ENCODE assay signal across 25 cellular contexts in the genomic region with DNA sequence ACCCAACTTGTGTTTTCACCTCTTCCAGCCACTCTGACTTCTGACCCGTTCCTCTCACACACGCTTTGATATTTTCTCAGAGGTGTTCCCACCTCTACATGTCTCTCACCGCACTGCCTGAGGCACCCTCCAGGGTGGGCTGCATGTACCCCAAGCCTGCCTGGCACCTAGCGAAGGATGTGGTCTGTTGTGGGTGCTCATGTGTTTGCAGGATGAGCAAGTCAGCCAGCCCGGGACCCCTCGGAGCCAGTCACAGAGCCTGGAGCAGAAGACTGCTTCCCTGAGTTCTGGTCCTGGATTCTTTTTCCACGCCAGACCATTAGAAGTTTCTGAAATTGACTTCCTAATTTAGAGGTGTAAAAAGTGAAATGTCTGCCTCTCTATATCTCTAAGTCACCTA. TPM values are rescaled to one million over a fixed set of nuclear protein-coding genes. Genes with fewer than 3 reads are reported as not detected.
DNase-seq lines count a peak whose midpoint lies in the region; ATAC-seq and TF ChIP-seq lines count a peak whose summit lies in the region.
"Had no signal": no experiment of that assay in that cellular context is flagged by ENCODE, and none has a peak within 500 bp of the region (broad histone marks: within the 10 kb centered on the region; RNA-seq: fewer than 3 reads in every experiment).

No MANE protein-coding gene starts in this region.

- peak overlapping the region; percentile 26 for H3K4me3 Mint-ChIP-seq in activated naive CD8-positive, alpha-beta T cell treated with anti-CD3 and anti-CD28 coated beads, Interleukin-2, amount 10 ng/mL, durations not matched to agents 7 days and 5 days
- H3K4me3 Mint-ChIP-seq in activated naive CD8-positive, alpha-beta T cell treated with anti-CD3 and anti-CD28 coated beads for 36 hours = no peak overlapping the region
- H3K4me3 Mint-ChIP-seq in IgD-negative memory B cell (peak overlapping the region in 1 of 4 donors; percentile 20), glutamatergic neuron (ENCODE audit: unreplicated experiment) (no peak overlapping the region)

- no peaks in the 10 kb centered on the region for H3K9me3 ChIP-seq in spleen
- H3K9me3 ChIP-seq: BLaER1, MG63 had no signal

- peaks cover 50% of the 10 kb centered on the region for H3K4me1 Mint-ChIP-seq in activated naive CD8-positive, alpha-beta T cell treated with anti-CD3 and anti-CD28 coated beads, Interleukin-2, amount 10 ng/mL, durations not matched to agents 7 days and 5 days
- H3K4me1 Mint-ChIP-seq in activated naive CD8-positive, alpha-beta T cell treated with anti-CD3 and anti-CD28 coated beads for 36 hours = peaks cover 9% of the 10 kb centered on the region
- H3K4me1 Mint-ChIP-seq in IgD-negative memory B cell (peaks cover 5 to 16% (median 11%) of the 10 kb centered on the region in 3 donors), glutamatergic neuron (ENCODE audit: low read depth, unreplicated experiment) (peaks cover 9% of the 10 kb centered on the region)

- DNase-seq in activated naive CD8-positive, alpha-beta T cell treated with anti-CD3 and anti-CD28 coated beads, Interleukin-2, amount 10 ng/mL, durations not matched to agents 7 days and 5 days = no peak
- DNase-seq in activated naive CD8-positive, alpha-beta T cell treated with anti-CD3 and anti-CD28 coated beads for 36 hours = no peak
- DNase-seq in glutamatergic neuron (no peak), spleen (peak; percentile 55), midbrain (lab: John Stamatoyannopoulos, UW) (no peak), mesendoderm (no peak)
- DNase-seq: CD4-positive, CD25-positive, alpha-beta regulatory T cell; DMS153; GM23248; H7; KBM-7; MG63; NCI-H1105 treated with DMSO at 0.1 percent for 48 hours; NCI-H146; NCI-H2029; NCI-H526 treated with DMSO at 0.1 percent for 48 hours; RPMI8226; SHP77 had no signal

- intact Hi-C loops in spleen (cut with DNase I; ENCODE audit: low total_unique reads) = no loop called here

- no peak for ATAC-seq in activated naive CD8-positive, alpha-beta T cell treated with anti-CD3 and anti-CD28 coated beads, Interleukin-2, amount 10 ng/mL, durations not matched to agents 7 days and 5 days (ENCODE audit: low read depth)
- ATAC-seq: HepG2 had no signal

- H4K5ac ChIP-seq in mesendoderm (ENCODE audit: low read length) = no peak overlapping the region

- POLR2A ChIA-PET in activated naive CD8-positive, alpha-beta T cell treated with anti-CD3 and anti-CD28 coated beads, Interleukin-2, amount 10 ng/mL, durations not matched to agents 7 days and 5 days (lab: Charles Lee) = interaction anchor here (0.6 to 0.7 kb wide), 2 partner anchors 50 to 577 kb away, joined by 4 to 5 read pairs; partner anchors contain the start of gene CDPF1

- H3K56ac ChIP-seq in mesendoderm (ENCODE audit: low read length) = no peak overlapping the region

- H3K27me3 ChIP-seq in spleen (replicated peaks in 1 of 7) (peaks cover 0 to 5% (median 0%) of the 10 kb centered on the region in 7 donors), mesendoderm (ENCODE audit: insufficient read depth, low read length, poor library complexity) (no peaks in the 10 kb centered on the region)
- H3K27me3 ChIP-seq: BLaER1, MG63 had no signal

- H3K4me3 ChIP-seq in spleen = no peak overlapping the region
- no peak overlapping the region for H3K4me3 ChIP-seq in mesendoderm (ENCODE audit: low read length)
- H3K4me3 ChIP-seq: BLaER1, GM23248, MG63 had no signal

- no peak overlapping the region for H3K18ac ChIP-seq in mesendoderm (ENCODE audit: low read length)

- TF ChIP-seq CTCF in glutamatergic neuron (IDR thresholded peaks at IDR 0.05; ENCODE audit: partially characterized antibody, unreplicated experiment) = no peak
- no peak for TF ChIP-seq CTCF in spleen (IDR thresholded peaks at IDR 0.05 in 8 of 11, conservative IDR thresholded peaks at IDR 0.05 in 3 of 11)

- peaks cover 0 to 36% (median 0%) of the 10 kb centered on the region in 6 donors for H3K36me3 ChIP-seq in spleen
- peaks cover 12% of the 10 kb centered on the region for H3K36me3 ChIP-seq in mesendoderm (ENCODE audit: control insufficient read depth, insufficient read depth, low read length)

- H3K4me1 ChIP-seq in spleen (peaks cover 10 to 28% (median 22%) of the 10 kb centered on the region in 6 donors), mesendoderm (ENCODE audit: control insufficient read depth, low read depth, low read length) (no peaks in the 10 kb centered on the region)

- no peak overlapping the region for H2BK120ac ChIP-seq in mesendoderm (ENCODE audit: low read depth, low read length)

- no peak overlapping the region for H3K23ac ChIP-seq in mesendoderm (ENCODE audit: low read length)

- H3K27ac Mint-ChIP-seq in activated naive CD8-positive, alpha-beta T cell treated with anti-CD3 and anti-CD28 coated beads, Interleukin-2, amount 10 ng/mL, durations not matched to agents 7 days and 5 days = no peak overlapping the region
- H3K27ac Mint-ChIP-seq in activated naive CD8-positive, alpha-beta T cell treated with anti-CD3 and anti-CD28 coated beads for 36 hours = no peak overlapping the region
- H3K27ac Mint-ChIP-seq in IgD-negative memory B cell (peak overlapping the region in 2 of 3 donors; percentile 67 to 93), glutamatergic neuron (ENCODE audit: unreplicated experiment) (peak overlapping the region; percentile 0)

- no peak overlapping the region for H2BK15ac ChIP-seq in mesendoderm (replicated peaks; ENCODE audit: low read depth)

- H2AK5ac ChIP-seq in mesendoderm (ENCODE audit: low read length) = no peak overlapping the region

- no peak overlapping the region for H3K4ac ChIP-seq in mesendoderm (ENCODE audit: low read depth, low read length)

- peaks cover 40% of the 10 kb centered on the region for H3K79me2 ChIP-seq in mesendoderm (ENCODE audit: control insufficient read depth, insufficient read depth, low read length)

- WGBS in spleen, 5 donors = 94 to 99% (median 97%) methylated on average over 7 of the region's 7 CpGs
- no CpG with 5 or more reads among the region's 7 CpGs for WGBS in mesendoderm (ENCODE audit: extremely low coverage, insufficient coverage, low lambda C conversion rate)

- peaks cover 30% of the 10 kb centered on the region for H3K79me1 ChIP-seq in mesendoderm (ENCODE audit: low read length)

- H3K4me2 ChIP-seq in mesendoderm (ENCODE audit: low read length) = no peak overlapping the region
- H3K4me2 ChIP-seq: BLaER1 had no signal

- no peak for TF ChIP-seq POLR2A in spleen (IDR thresholded peaks at IDR 0.05)

- no peaks in the 10 kb centered on the region for H3K9me3 Mint-ChIP-seq in activated naive CD8-positive, alpha-beta T cell treated with anti-CD3 and anti-CD28 coated beads, Interleukin-2, amount 10 ng/mL, durations not matched to agents 7 days and 5 days
- no peaks in the 10 kb centered on the region for H3K9me3 Mint-ChIP-seq in activated naive CD8-positive, alpha-beta T cell treated with anti-CD3 and anti-CD28 coated beads for 36 hours
- no peaks in the 10 kb centered on the region for H3K9me3 Mint-ChIP-seq in IgD-negative memory B cell
- peaks cover 3% of the 10 kb centered on the region for H3K9me3 Mint-ChIP-seq in glutamatergic neuron (ENCODE audit: unreplicated experiment)
- H3K9me3 Mint-ChIP-seq: CD4-positive, CD25-positive, alpha-beta regulatory T cell had no signal

- H3K27ac ChIP-seq in spleen (no peak overlapping the region), mesendoderm (ENCODE audit: low read depth, low read length) (no peak overlapping the region)
- H3K27ac ChIP-seq: BLaER1, GM23248 had no signal

- peaks cover 44% of the 10 kb centered on the region for H3K36me3 Mint-ChIP-seq in activated naive CD8-positive, alpha-beta T cell treated with anti-CD3 and anti-CD28 coated beads, Interleukin-2, amount 10 ng/mL, durations not matched to agents 7 days and 5 days
- peaks cover 35% of the 10 kb centered on the region for H3K36me3 Mint-ChIP-seq in activated naive CD8-positive, alpha-beta T cell treated with anti-CD3 and anti-CD28 coated beads for 36 hours
- peaks cover 5% of the 10 kb centered on the region for H3K36me3 Mint-ChIP-seq in IgD-negative memory B cell
- H3K36me3 Mint-ChIP-seq in glutamatergic neuron (ENCODE audit: unreplicated experiment) = no peaks in the 10 kb centered on the region
- H3K36me3 Mint-ChIP-seq: CD4-positive, CD25-positive, alpha-beta regulatory T cell had no signal

- H4K8ac ChIP-seq in mesendoderm (ENCODE audit: low read depth, low read length) = no peak overlapping the region

- H3K9ac ChIP-seq in mesendoderm (ENCODE audit: low read length) = no peak overlapping the region
- H3K9ac ChIP-seq: BLaER1, GM23248 had no signal

- H2BK5ac ChIP-seq in mesendoderm (ENCODE audit: low read length) = no peak overlapping the region

- H3K27me3 Mint-ChIP-seq in activated naive CD8-positive, alpha-beta T cell treated with anti-CD3 and anti-CD28 coated beads, Interleukin-2, amount 10 ng/mL, durations not matched to agents 7 days and 5 days = no peaks in the 10 kb centered on the region
- peaks cover 8% of the 10 kb centered on the region for H3K27me3 Mint-ChIP-seq in activated naive CD8-positive, alpha-beta T cell treated with anti-CD3 and anti-CD28 coated beads for 36 hours
- H3K27me3 Mint-ChIP-seq in IgD-negative memory B cell (peaks cover 2% of the 10 kb centered on the region), glutamatergic neuron (ENCODE audit: unreplicated experiment) (peaks cover 2% of the 10 kb centered on the region)

RNA-seq across cellular contexts. Expression of gene GTSE1, which starts 3.8 kb away (rescaled TPM):
- total RNA-seq in activated naive CD8-positive, alpha-beta T cell treated with anti-CD3 and anti-CD28 coated beads, Interleukin-2, amount 10 ng/mL, durations not matched to agents 7 days and 5 days = 10 to 100 TPM; 64.9 to 73.8 TPM
- 10 to 100 TPM; 37.3 to 42.0 TPM for total RNA-seq in activated naive CD8-positive, alpha-beta T cell treated with anti-CD3 and anti-CD28 coated beads for 36 hours
- polyA plus RNA-seq in IgD-negative memory B cell (not detected), spleen (1 to 10 TPM; 1.3 to 4.9 (median 2.8) TPM)
- total RNA-seq in glutamatergic neuron (ENCODE audit: unreplicated experiment) (7.5 TPM), spleen (1 to 10 TPM; 1.3 to 5.2 (median 3.2) TPM)
- 34.5 TPM for polyA plus RNA-seq in mesendoderm (2013, experiment 1 of 2)
- 34.6 TPM for polyA plus RNA-seq in mesendoderm (2013, experiment 2 of 2)

RNA-seq across cellular contexts. Expression of gene TTC38, which starts 32.7 kb away (rescaled TPM):
- 10 to 100 TPM; 24.3 to 25.0 TPM for total RNA-seq in activated naive CD8-positive, alpha-beta T cell treated with anti-CD3 and anti-CD28 coated beads, Interleukin-2, amount 10 ng/mL, durations not matched to agents 7 days and 5 days
- total RNA-seq in activated naive CD8-positive, alpha-beta T cell treated with anti-CD3 and anti-CD28 coated beads for 36 hours = 1 to 10 TPM; 6.6 to 7.9 TPM
- polyA plus RNA-seq in IgD-negative memory B cell = 7.8 TPM
- total RNA-seq in glutamatergic neuron (ENCODE audit: unreplicated experiment) = 12.5 TPM
- 10 to 100 TPM; 32.5 to 51.9 (median 34.7) TPM for total RNA-seq in spleen
- polyA plus RNA-seq in spleen = 10 to 100 TPM; 13.8 to 21.4 (median 15.2) TPM
- polyA plus RNA-seq in mesendoderm (2013, experiment 1 of 2) = 11.0 TPM
- polyA plus RNA-seq in mesendoderm (2013, experiment 2 of 2) = 14.0 TPM

RNA-seq across cellular contexts. Expression of gene TRMU, which starts 35.0 kb away (rescaled TPM):
- 10 to 100 TPM; 76.3 to 86.4 TPM for total RNA-seq in activated naive CD8-positive, alpha-beta T cell treated with anti-CD3 and anti-CD28 coated beads, Interleukin-2, amount 10 ng/mL, durations not matched to agents 7 days and 5 days
- total RNA-seq in activated naive CD8-positive, alpha-beta T cell treated with anti-CD3 and anti-CD28 coated beads for 36 hours = 10 to 100 TPM; 60.2 to 70.0 TPM
- 22.1 TPM for polyA plus RNA-seq in IgD-negative memory B cell
- 60.8 TPM for total RNA-seq in glutamatergic neuron (ENCODE audit: unreplicated experiment)
- total RNA-seq in spleen = 10 to 100 TPM; 43.1 to 59.6 (median 49.8) TPM
- 10 to 100 TPM; 23.7 to 32.4 (median 25.0) TPM for polyA plus RNA-seq in spleen
- polyA plus RNA-seq in mesendoderm (2013, experiment 1 of 2) = 53.2 TPM
- polyA plus RNA-seq in mesendoderm (2013, experiment 2 of 2) = 50.3 TPM

RNA-seq across cellular contexts. Expression of gene PKDREJ, which starts 37.3 kb away (rescaled TPM):
- not detected for total RNA-seq in activated naive CD8-positive, alpha-beta T cell treated with anti-CD3 and anti-CD28 coated beads, Interleukin-2, amount 10 ng/mL, durations not matched to agents 7 days and 5 days
- total RNA-seq in activated naive CD8-positive, alpha-beta T cell treated with anti-CD3 and anti-CD28 coated beads for 36 hours = not detected
- polyA plus RNA-seq in IgD-negative memory B cell = not detected
- total RNA-seq in glutamatergic neuron (ENCODE audit: unreplicated experiment) = not detected
- total RNA-seq in spleen = under 1 TPM in 1 of 7 donors, not detected in 6; 0.06 TPM
- polyA plus RNA-seq in spleen = under 1 TPM in 2 of 3 donors, not detected in 1; 0.02 TPM
- 0.03 TPM for polyA plus RNA-seq in mesendoderm (2013, experiment 1 of 2)
- 0.04 TPM for polyA plus RNA-seq in mesendoderm (2013, experiment 2 of 2)
- total RNA-seq: CD4-positive, CD25-positive, alpha-beta regulatory T cell; GM23248; HepG2; HT1080; LHCN-M2; NCI-H460; SK-MEL-5 had no signal
- polyA plus RNA-seq: HepG2 had no signal

RNA-seq across cellular contexts. Expression of gene CDPF1, which starts 50.4 kb away (rescaled TPM):
- 10 to 100 TPM; 11.2 to 13.6 TPM for total RNA-seq in activated naive CD8-positive, alpha-beta T cell treated with anti-CD3 and anti-CD28 coated beads, Interleukin-2, amount 10 ng/mL, durations not matched to agents 7 days and 5 days
- 10 to 100 TPM in 1 of 2 experiments, 1 to 10 TPM in 1; 8.4 to 10.7 TPM for total RNA-seq in activated naive CD8-positive, alpha-beta T cell treated with anti-CD3 and anti-CD28 coated beads for 36 hours
- 13.2 TPM for polyA plus RNA-seq in IgD-negative memory B cell
- total RNA-seq in glutamatergic neuron (ENCODE audit: unreplicated experiment) = 6.9 TPM
- 10 to 100 TPM in 2 of 7 donors, 1 to 10 TPM in 5; 7.7 to 12.7 (median 8.8) TPM for total RNA-seq in spleen
- 10 to 100 TPM; 16.3 to 19.6 (median 18.4) TPM for polyA plus RNA-seq in spleen
- polyA plus RNA-seq in mesendoderm (2013, experiment 1 of 2) = 6.4 TPM
- polyA plus RNA-seq in mesendoderm (2013, experiment 2 of 2) = 5.4 TPM

Comparison
In these comparisons a context has a peak if more than half of its experiments do, and no peak if none do; other contexts are left out.
1. H3K27ac Mint-ChIP-seq: peak in IgD-negative memory B cell (2 of 3) and glutamatergic neuron (single experiment); none in activated naive CD8-positive, alpha-beta T cell treated with anti-CD3 and anti-CD28 coated beads, Interleukin-2, amount 10 ng/mL, durations not matched to agents 7 days and 5 days (single experiment) and activated naive CD8-positive, alpha-beta T cell treated with anti-CD3 and anti-CD28 coated beads for 36 hours (single experiment).